ENCODE assay signal across 1 cellular context in the genomic region with DNA sequence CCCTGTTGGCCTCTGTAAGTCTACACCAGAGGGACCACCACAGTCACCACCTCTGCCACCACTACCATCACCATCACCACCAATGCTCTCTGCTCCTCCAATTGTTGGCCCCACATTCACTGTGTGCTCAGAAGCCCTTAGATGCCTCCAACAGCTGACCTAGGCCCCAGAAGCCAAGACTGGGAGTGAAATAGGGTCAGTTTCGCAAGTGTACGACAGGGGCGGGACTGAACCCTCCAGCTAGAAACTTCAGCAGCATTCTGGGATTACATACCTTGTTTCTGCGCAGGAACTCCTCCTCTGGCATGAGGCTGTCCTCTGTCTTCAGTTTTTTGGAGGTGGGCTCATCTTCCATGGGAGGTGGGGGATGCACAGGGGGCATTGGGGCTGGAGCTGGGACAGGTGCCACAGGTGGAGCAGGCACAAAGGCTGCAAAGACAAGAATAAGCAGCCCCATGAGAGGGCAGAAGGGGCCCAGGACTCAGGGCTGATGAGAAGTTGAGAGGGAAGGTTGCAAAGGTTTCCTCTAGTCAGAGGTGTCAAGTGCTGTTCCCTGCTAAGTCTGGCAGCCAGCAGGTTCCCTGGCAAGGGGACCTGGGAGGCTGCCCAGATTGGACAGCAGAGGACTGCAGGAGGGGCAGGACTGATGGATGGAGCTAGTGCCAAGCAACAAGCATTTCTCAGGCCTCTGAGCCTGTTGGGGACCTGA.
TF ChIP-seq lines count a peak whose summit lies in the region.

No MANE protein-coding gene starts in this region.

TF ChIP-seq in HepG2, 621 proteins besides CTCF, POLR2A, EP300 and RAD21:
- TF ChIP-seq ZNF546 (CRISPR knock-in tag; conservative IDR thresholded peaks at IDR 0.05) (no peak), ZBTB20 (CRISPR knock-in tag; IDR thresholded peaks at IDR 0.05; ENCODE audit: borderline replicate concordance, low read depth) (no peak), ZNF616 (CRISPR knock-in tag; IDR thresholded peaks at IDR 0.05; ENCODE audit: low read depth) (no peak), ZSCAN12 (CRISPR knock-in tag; IDR thresholded peaks at IDR 0.05) (no peak), MBNL3 (CRISPR knock-in tag; conservative IDR thresholded peaks at IDR 0.05) (no peak), NCOA2 (CRISPR knock-in tag; IDR thresholded peaks at IDR 0.05) (no peak), ZNF660 (CRISPR knock-in tag; IDR thresholded peaks at IDR 0.05; ENCODE audit: borderline replicate concordance, low read depth) (no peak), REPIN1 (CRISPR knock-in tag; IDR thresholded peaks at IDR 0.05; ENCODE audit: borderline replicate concordance, low read depth) (no peak), ZNF781 (CRISPR knock-in tag; IDR thresholded peaks at IDR 0.05; ENCODE audit: borderline replicate concordance, not compliant biosample characterization) (no peak)
- TF ChIP-seq, protein P1, sequence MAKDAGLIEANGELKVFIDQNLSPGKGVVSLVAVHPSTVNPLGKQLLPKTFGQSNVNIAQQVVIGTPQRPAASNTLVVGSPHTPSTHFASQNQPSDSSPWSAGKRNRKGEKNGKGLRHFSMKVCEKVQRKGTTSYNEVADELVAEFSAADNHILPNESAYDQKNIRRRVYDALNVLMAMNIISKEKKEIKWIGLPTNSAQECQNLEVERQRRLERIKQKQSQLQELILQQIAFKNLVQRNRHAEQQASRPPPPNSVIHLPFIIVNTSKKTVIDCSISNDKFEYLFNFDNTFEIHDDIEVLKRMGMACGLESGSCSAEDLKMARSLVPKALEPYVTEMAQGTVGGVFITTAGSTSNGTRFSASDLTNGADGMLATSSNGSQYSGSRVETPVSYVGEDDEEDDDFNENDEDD (CRISPR knock-in tag; IDR thresholded peaks at IDR 0.05; ENCODE audit: borderline replicate concordance): no peak
- TF ChIP-seq, protein P2, sequence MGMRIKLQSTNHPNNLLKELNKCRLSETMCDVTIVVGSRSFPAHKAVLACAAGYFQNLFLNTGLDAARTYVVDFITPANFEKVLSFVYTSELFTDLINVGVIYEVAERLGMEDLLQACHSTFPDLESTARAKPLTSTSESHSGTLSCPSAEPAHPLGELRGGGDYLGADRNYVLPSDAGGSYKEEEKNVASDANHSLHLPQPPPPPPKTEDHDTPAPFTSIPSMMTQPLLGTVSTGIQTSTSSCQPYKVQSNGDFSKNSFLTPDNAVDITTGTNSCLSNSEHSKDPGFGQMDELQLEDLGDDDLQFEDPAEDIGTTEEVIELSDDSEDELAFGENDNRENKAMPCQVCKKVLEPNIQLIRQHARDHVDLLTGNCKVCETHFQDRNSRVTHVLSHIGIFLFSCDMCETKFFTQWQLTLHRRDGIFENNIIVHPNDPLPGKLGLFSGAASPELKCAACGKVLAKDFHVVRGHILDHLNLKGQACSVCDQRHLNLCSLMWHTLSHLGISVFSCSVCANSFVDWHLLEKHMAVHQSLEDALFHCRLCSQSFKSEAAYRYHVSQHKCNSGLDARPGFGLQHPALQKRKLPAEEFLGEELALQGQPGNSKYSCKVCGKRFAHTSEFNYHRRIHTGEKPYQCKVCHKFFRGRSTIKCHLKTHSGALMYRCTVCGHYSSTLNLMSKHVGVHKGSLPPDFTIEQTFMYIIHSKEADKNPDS (CRISPR knock-in tag; IDR thresholded peaks at IDR 0.05): no peak
- TF ChIP-seq, protein P3, sequence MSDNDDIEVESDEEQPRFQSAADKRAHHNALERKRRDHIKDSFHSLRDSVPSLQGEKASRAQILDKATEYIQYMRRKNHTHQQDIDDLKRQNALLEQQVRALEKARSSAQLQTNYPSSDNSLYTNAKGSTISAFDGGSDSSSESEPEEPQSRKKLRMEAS (IDR thresholded peaks at IDR 0.05): no peak
